1 cellular context compared by ENCODE assay signal in the genomic region with DNA sequence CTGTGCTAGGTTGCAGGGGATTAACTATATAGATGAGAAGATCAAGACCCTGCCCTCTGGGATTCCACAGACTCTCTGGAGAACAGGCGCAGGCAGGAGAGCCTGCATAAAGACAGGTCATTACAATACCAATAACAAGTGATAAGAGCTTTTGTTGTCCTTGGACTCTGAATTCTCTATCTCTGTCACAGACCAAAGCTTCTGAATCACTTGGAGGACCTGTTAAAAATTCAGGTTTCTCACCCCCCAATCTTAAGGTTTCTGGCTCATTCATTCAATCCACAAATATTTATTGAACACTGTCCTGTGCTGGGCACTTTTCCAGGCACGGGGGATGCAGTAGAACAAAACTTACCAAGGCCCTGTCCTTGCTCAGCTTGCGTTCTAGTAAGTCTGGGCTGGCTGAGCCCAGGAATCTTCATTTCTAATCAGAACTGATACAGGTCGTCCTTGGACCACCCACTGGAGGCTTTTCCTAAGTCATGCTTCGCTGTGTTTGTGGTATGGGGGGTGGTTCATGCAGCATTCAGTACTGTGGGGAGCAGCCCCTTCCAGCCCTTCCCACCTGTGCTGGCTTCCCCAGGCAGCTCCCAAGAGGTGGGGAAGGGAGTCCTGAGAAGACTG.
TF ChIP-seq lines count a peak whose summit lies in the region.

No MANE protein-coding gene starts in this region.

TF ChIP-seq in IMR-90, 13 proteins besides CTCF, POLR2A, EP300 and RAD21:
- TF ChIP-seq MXI1 (IDR thresholded peaks at IDR 0.05; ENCODE audit: borderline replicate concordance, low read depth, low read length) (no peak), SMC3 (IDR thresholded peaks at IDR 0.05; ENCODE audit: low read depth, low read length) (no peak), RFX5 (IDR thresholded peaks at IDR 0.05; ENCODE audit: low read depth, low read length) (no peak), MAFK (IDR thresholded peaks at IDR 0.05; ENCODE audit: low read depth, low read length) (no peak), MAZ (IDR thresholded peaks at IDR 0.05; ENCODE audit: borderline replicate concordance, low read depth, low read length) (no peak), BHLHE40 (IDR thresholded peaks at IDR 0.05; ENCODE audit: low read depth, low read length) (no peak), CHD1 (IDR thresholded peaks at IDR 0.05; ENCODE audit: low read depth, low read length) (no peak)
- TF ChIP-seq, protein P1, sequence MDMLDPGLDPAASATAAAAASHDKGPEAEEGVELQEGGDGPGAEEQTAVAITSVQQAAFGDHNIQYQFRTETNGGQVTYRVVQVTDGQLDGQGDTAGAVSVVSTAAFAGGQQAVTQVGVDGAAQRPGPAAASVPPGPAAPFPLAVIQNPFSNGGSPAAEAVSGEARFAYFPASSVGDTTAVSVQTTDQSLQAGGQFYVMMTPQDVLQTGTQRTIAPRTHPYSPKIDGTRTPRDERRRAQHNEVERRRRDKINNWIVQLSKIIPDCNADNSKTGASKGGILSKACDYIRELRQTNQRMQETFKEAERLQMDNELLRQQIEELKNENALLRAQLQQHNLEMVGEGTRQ (IDR thresholded peaks at IDR 0.05; ENCODE audit: low read depth, low read length): no peak
